8 cellular contexts compared by ENCODE assay signal in genomic region chr4:77308843-77309242, GRCh38.
DNase-seq lines count a peak whose midpoint lies in the region; ATAC-seq, FAIRE-seq and TF ChIP-seq lines count a peak whose summit lies in the region.

No MANE protein-coding gene starts in this region.

- H3K27me3 ChIP-seq in SU-DHL-6 (ENCODE audit: low read length) = no peaks in the 10 kb centered on the region

- no peaks in the 10 kb centered on the region for H3K9me3 ChIP-seq in SU-DHL-6 (ENCODE audit: insufficient read depth, low read length)

- H3F3A ChIP-seq in SU-DHL-6 (ENCODE audit: insufficient read depth) = no peaks in the 10 kb centered on the region

- DNase-seq in NCI-H187 treated with DMSO at 0.1 percent for 48 hours (lab: John Stamatoyannopoulos, UW) = peak; percentile 27
- DNase-seq in NCI-H187 (lab: John Stamatoyannopoulos, UW) = no peak
- peak; percentile 26 for DNase-seq in HTR-8/SVneo (ENCODE audit: insufficient read length, low spot score)
- DNase-seq in kidney tubule cell (ENCODE audit: low spot score) = peak; percentile 51
- no peak for DNase-seq in amygdala (lab: John Stamatoyannopoulos, UW)
- DNase-seq in activated CD4-positive, alpha-beta T cell treated with anti-CD3 and anti-CD28 coated beads for 1 hour = no peak

- H3K4me3 ChIP-seq in SU-DHL-6 (ENCODE audit: insufficient read depth, low read length, poor library complexity, severe bottlenecking) = no peak overlapping the region

- FAIRE-seq in HTR-8/SVneo (lab: Jason Lieb, UNC) = no peak

- ATAC-seq in activated CD4-positive, CD25-positive, alpha-beta regulatory T cell treated with anti-CD3 and anti-CD28 coated beads, Interleukin-2, amount 50 U/mL, for 24 hours = no peak

- no peak overlapping the region for H2AFZ ChIP-seq in SU-DHL-6 (ENCODE audit: low read depth, low read length, severe bottlenecking)

- TF ChIP-seq CTCF in SU-DHL-6 (IDR thresholded peaks at IDR 0.05; ENCODE audit: insufficient read depth, low read length, poor library complexity, severe bottlenecking) = peak; percentile 12

- no peak overlapping the region for H3K27ac ChIP-seq in SU-DHL-6 (ENCODE audit: low read depth, low read length)

- no peaks in the 10 kb centered on the region for H3K79me2 ChIP-seq in SU-DHL-6 (ENCODE audit: insufficient read depth, low read length)

- H4K20me1 ChIP-seq in SU-DHL-6 (ENCODE audit: low read depth, low read length) = no peaks in the 10 kb centered on the region

- no peak overlapping the region for H3K9ac ChIP-seq in SU-DHL-6 (ENCODE audit: low read length)

- no peak overlapping the region for H3K4me2 ChIP-seq in SU-DHL-6 (ENCODE audit: low read depth, low read length, poor library complexity, severe bottlenecking)

- H3K9me2 ChIP-seq in SU-DHL-6 (replicated peaks; ENCODE audit: insufficient read depth, low read length) = no peaks in the 10 kb centered on the region

- no peaks in the 10 kb centered on the region for H3K36me3 ChIP-seq in SU-DHL-6 (ENCODE audit: low read length)

Comparison
In these comparisons a context has a peak if more than half of its experiments do, and no peak if none do; other contexts are left out.
1. DNase-seq: peak in NCI-H187 treated with DMSO at 0.1 percent for 48 hours (single experiment), HTR-8/SVneo (single experiment) and kidney tubule cell (single experiment); none in NCI-H187 (0 of 2), amygdala (0 of 56) and activated CD4-positive, alpha-beta T cell treated with anti-CD3 and anti-CD28 coated beads for 1 hour (single experiment).